In the genomic region with DNA sequence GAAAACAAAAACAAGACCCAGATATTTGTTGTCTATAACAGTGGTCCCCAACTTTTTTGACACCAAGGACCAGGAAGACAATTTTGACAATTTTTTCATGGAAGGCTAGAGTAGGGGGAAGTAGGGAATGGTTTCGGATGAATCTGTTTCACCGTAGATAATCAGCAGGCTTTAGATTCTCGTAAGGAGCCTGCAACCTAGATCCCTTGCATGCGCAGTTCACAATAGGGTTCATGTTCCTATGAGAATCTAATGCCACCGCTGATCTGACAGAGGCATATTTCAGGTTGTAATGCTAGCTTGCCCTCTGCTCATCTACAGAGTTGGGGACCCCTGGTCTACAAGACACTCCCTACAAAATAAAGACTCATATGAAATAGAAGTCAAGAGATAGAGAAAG, we compare ENCODE assay signal across 27 cellular contexts.
"Had no signal": no experiment of that assay in that cellular context is flagged by ENCODE, and none has a peak within 500 bp of the region (broad histone marks: within the 10 kb centered on the region; RNA-seq: fewer than 3 reads in every experiment).

No MANE protein-coding gene starts in this region.

- DNase-seq: stimulated activated CD4-positive, alpha-beta T cell treated with anti-CD3 and anti-CD28 coated beads, Interleukin-2, amount 100 ng/mL, for 48 hours; stimulated activated CD4-positive, alpha-beta T cell treated with anti-CD3 and anti-CD28 coated beads, Interleukin-4, amount 100 ng/mL, for 1 hour; stimulated activated CD4-positive, alpha-beta T cell treated with anti-CD3 and anti-CD28 coated beads, Interleukin-4, amount 100 ng/mL, for 24 hours; stimulated activated CD4-positive, alpha-beta T cell treated with anti-CD3 and anti-CD28 coated beads, Interleukin-4, amount 100 ng/mL, for 4 hours; stimulated activated CD8-positive, alpha-beta memory T cell treated with anti-CD3 and anti-CD28 coated beads, Interleukin-4, amount 100 ng/mL, for 48 hours; stimulated activated naive B cell treated with anti-CD40 and anti-IgM and Interleukin-4, amounts not matched to agents 10 μg/mL and 1 μg/mL and 100 μg/mL, for 72 hours; stimulated activated naive CD4-positive, alpha-beta T cell; stimulated activated naive CD4-positive, alpha-beta T cell treated with Interleukin-2 at 50 U/mL for 16 hours; stimulated activated naive CD8-positive, alpha-beta T cell treated with anti-CD3 and anti-CD28 coated beads, Interleukin-15, amount 100 ng/mL, for 72 hours; stimulated activated naive CD8-positive, alpha-beta T cell treated with anti-CD3 and anti-CD28 coated beads, Interleukin-15, Interleukin-2, amounts not matched to agents 100 U/mL and 50 U/mL, for 24 hours; stomach; substantia nigra; testis; thyroid gland; tibial artery; transverse colon; trophoblast cell; upper lobe of left lung; upper lobe of right lung; uterus had no signal

- H3K4me3 Mint-ChIP-seq: stimulated activated effector memory CD8-positive, alpha-beta T cell treated with anti-CD3 and anti-CD28 coated beads, Interleukin-12 subunit alpha, Interleukin-12 subunit beta, amount 100 ng/mL, for 72 hours; stimulated activated naive B cell treated with anti-CD40 and anti-IgM and Interleukin-4, amounts not matched to agents 10 μg/mL and 1 μg/mL and 100 μg/mL, for 72 hours; stimulated activated naive CD8-positive, alpha-beta T cell treated with anti-CD3 and anti-CD28 coated beads, Interleukin-15, amount 100 ng/mL, for 72 hours; stimulated activated naive CD8-positive, alpha-beta T cell treated with anti-CD3 and anti-CD28 coated beads, Interleukin-15, Interleukin-2, amounts not matched to agents 100 ng/mL and 50 ng/mL, for 24 hours; type B pancreatic cell had no signal

- H3K9me3 ChIP-seq: stomach, suprapubic skin, testis, thoracic aorta, thyroid gland, tibial artery, tibial nerve, transverse colon, upper lobe of left lung, upper lobe of right lung, uterus, vagina had no signal

- H3K27me3 Mint-ChIP-seq: stimulated activated naive B cell treated with anti-CD40 and anti-IgM and Interleukin-4, amounts not matched to agents 10 μg/mL and 1 μg/mL and 100 μg/mL, for 72 hours; stimulated activated naive CD8-positive, alpha-beta T cell treated with anti-CD3 and anti-CD28 coated beads, Interleukin-15, amount 100 ng/mL, for 72 hours; stimulated activated naive CD8-positive, alpha-beta T cell treated with anti-CD3 and anti-CD28 coated beads, Interleukin-15, Interleukin-2, amounts not matched to agents 100 ng/mL and 50 ng/mL, for 24 hours; type B pancreatic cell had no signal

- H3K4me1 Mint-ChIP-seq: stimulated activated effector memory CD8-positive, alpha-beta T cell treated with anti-CD3 and anti-CD28 coated beads, Interleukin-12 subunit alpha, Interleukin-12 subunit beta, amount 100 ng/mL, for 72 hours; stimulated activated naive B cell treated with anti-CD40 and anti-IgM and Interleukin-4, amounts not matched to agents 10 μg/mL and 1 μg/mL and 100 μg/mL, for 72 hours; stimulated activated naive CD8-positive, alpha-beta T cell treated with anti-CD3 and anti-CD28 coated beads, Interleukin-15, amount 100 ng/mL, for 72 hours had no signal

- H3K36me3 Mint-ChIP-seq: stimulated activated effector memory CD8-positive, alpha-beta T cell treated with anti-CD3 and anti-CD28 coated beads, Interleukin-12 subunit alpha, Interleukin-12 subunit beta, amount 100 ng/mL, for 72 hours; stimulated activated naive B cell treated with anti-CD40 and anti-IgM and Interleukin-4, amounts not matched to agents 10 μg/mL and 1 μg/mL and 100 μg/mL, for 72 hours; type B pancreatic cell had no signal

- H3K4me3 ChIP-seq: stomach, suprapubic skin, testis, thoracic aorta, thyroid gland, tibial artery, tibial nerve, transverse colon, upper lobe of left lung, upper lobe of right lung, uterus, vagina had no signal

- H3K4me1 ChIP-seq: stomach, suprapubic skin, testis, thyroid gland, tibial artery, transverse colon, upper lobe of left lung, upper lobe of right lung, uterus, vagina had no signal

- H3K27me3 ChIP-seq: stomach, suprapubic skin, testis, thyroid gland, tibial artery, tibial nerve, transverse colon, upper lobe of left lung, upper lobe of right lung, uterus, vagina had no signal

- H3K36me3 ChIP-seq: stomach, suprapubic skin, thoracic aorta, thyroid gland, tibial artery, tibial nerve, transverse colon, upper lobe of left lung, upper lobe of right lung, uterus, vagina had no signal

- H3K27ac ChIP-seq: stomach, suprapubic skin, testis, thoracic aorta, thyroid gland, tibial artery, tibial nerve, transverse colon, upper lobe of left lung, upper lobe of right lung, uterus, vagina had no signal

- H3K9me3 Mint-ChIP-seq: stimulated activated naive B cell treated with anti-CD40 and anti-IgM and Interleukin-4, amounts not matched to agents 10 μg/mL and 1 μg/mL and 100 μg/mL, for 72 hours; stimulated activated naive CD8-positive, alpha-beta T cell treated with anti-CD3 and anti-CD28 coated beads, Interleukin-15, Interleukin-2, amounts not matched to agents 100 ng/mL and 50 ng/mL, for 24 hours; type B pancreatic cell had no signal

- ATAC-seq: stimulated activated effector memory CD8-positive, alpha-beta T cell treated with anti-CD3 and anti-CD28 coated beads, Interleukin-12 subunit alpha, Interleukin-12 subunit beta, amount 100 ng/mL, for 72 hours; stimulated activated naive B cell treated with anti-CD40 and anti-IgM and Interleukin-4, amounts not matched to agents 10 μg/mL and 1 μg/mL and 100 μg/mL, for 72 hours; stimulated activated naive CD8-positive, alpha-beta T cell treated with anti-CD3 and anti-CD28 coated beads, Interleukin-15, amount 100 ng/mL, for 72 hours; stimulated activated naive CD8-positive, alpha-beta T cell treated with anti-CD3 and anti-CD28 coated beads, Interleukin-15, Interleukin-2, amounts not matched to agents 100 U/mL and 50 U/mL, for 24 hours; upper lobe of right lung had no signal

- H3K27ac Mint-ChIP-seq: stimulated activated effector memory CD8-positive, alpha-beta T cell treated with anti-CD3 and anti-CD28 coated beads, Interleukin-12 subunit alpha, Interleukin-12 subunit beta, amount 100 ng/mL, for 72 hours; stimulated activated naive B cell treated with anti-CD40 and anti-IgM and Interleukin-4, amounts not matched to agents 10 μg/mL and 1 μg/mL and 100 μg/mL, for 72 hours; stimulated activated naive CD8-positive, alpha-beta T cell treated with anti-CD3 and anti-CD28 coated beads, Interleukin-15, amount 100 ng/mL, for 72 hours; stimulated activated naive CD8-positive, alpha-beta T cell treated with anti-CD3 and anti-CD28 coated beads, Interleukin-15, Interleukin-2, amounts not matched to agents 100 ng/mL and 50 ng/mL, for 24 hours; type B pancreatic cell had no signal
